ENCODE assay signal across 1 cellular context in the genomic region with DNA sequence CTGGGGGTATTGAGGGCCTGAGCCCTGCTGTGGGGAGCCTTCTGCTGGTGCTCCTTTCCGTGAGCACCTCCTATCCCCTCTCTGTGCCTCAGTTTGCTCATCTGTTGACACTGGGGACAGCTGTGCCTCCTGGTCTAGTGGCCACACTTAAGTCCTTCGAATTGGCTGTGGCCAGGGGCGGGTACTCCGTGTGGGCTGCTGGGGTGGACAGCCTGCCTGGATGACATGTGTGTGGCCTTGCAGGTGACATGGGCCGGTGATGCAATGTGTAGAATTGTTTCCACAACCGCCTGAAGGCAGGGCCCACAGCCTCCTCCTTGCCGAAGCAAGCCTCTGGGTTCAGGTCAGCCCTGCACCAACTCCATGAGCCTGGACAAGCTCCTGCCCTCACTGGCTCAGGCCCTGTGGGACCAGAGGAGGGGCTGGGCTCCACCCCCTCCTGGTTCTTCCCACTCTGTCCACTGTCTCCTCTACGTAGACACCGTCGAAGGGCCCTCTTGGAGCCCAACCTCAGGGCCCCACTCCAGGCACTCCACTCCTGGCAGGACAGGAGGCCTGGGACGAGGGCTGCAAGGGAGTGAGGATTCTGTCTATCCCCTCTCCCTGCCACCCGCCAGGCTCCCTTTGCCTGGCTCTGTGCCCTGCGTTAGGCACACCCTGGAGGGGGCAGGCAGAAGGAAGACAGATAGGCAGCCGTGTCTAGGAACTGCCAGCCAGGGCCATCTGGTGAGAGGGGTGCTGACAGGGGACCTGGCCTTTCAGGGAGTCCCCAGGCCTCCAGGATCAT.
TF ChIP-seq lines count a peak whose summit lies in the region.

No MANE protein-coding gene starts in this region.

TF ChIP-seq in HepG2, 621 proteins besides CTCF, POLR2A, EP300 and RAD21 (continues in another document):
- TF ChIP-seq NFKB2 (CRISPR knock-in tag; IDR thresholded peaks at IDR 0.05; ENCODE audit: borderline replicate concordance) (peak; percentile 66), AHR (CRISPR knock-in tag; IDR thresholded peaks at IDR 0.05) (peak; percentile 75; the same call in 1 of the 2 replicates), ELF3 (CRISPR knock-in tag; IDR thresholded peaks at IDR 0.05) (peak; percentile 39; the same call in 1 of the 2 replicates), ZNF180 (CRISPR knock-in tag; IDR thresholded peaks at IDR 0.05; ENCODE audit: borderline replicate concordance, low read depth) (0 out of 2 replicates have a peak, but pooled peaks have one; percentile 28), DRAP1 (CRISPR knock-in tag; IDR thresholded peaks at IDR 0.05) (peak; percentile 8; the same call in 1 of the 2 replicates), ZNF780A (CRISPR knock-in tag; IDR thresholded peaks at IDR 0.05) (0 out of 2 replicates have a peak, but pooled peaks have one; percentile 56), ZNF431 (CRISPR knock-in tag; IDR thresholded peaks at IDR 0.05; ENCODE audit: borderline replicate concordance, low read depth) (peak; percentile 65; the same call in 1 of the 2 replicates), NCOA2 (CRISPR knock-in tag; IDR thresholded peaks at IDR 0.05) (0 out of 2 replicates have a peak, but pooled peaks have one; percentile 31), ZNF878 (CRISPR knock-in tag; IDR thresholded peaks at IDR 0.05) (peak; percentile 40; the same call in 1 of the 2 replicates), ZNF747 (CRISPR knock-in tag; IDR thresholded peaks at IDR 0.05; ENCODE audit: borderline replicate concordance) (peak; percentile 67; the same call in 1 of the 2 replicates), SKI (IDR thresholded peaks at IDR 0.05; ENCODE audit: partially characterized antibody) (peak; percentile 8), MYPOP (CRISPR knock-in tag; IDR thresholded peaks at IDR 0.05) (0 out of 2 replicates have a peak, but pooled peaks have one; percentile 54), RXRA (CRISPR knock-in tag; IDR thresholded peaks at IDR 0.05) (0 out of 2 replicates have a peak, but pooled peaks have one; percentile 13)
- TF ChIP-seq, protein P1, sequence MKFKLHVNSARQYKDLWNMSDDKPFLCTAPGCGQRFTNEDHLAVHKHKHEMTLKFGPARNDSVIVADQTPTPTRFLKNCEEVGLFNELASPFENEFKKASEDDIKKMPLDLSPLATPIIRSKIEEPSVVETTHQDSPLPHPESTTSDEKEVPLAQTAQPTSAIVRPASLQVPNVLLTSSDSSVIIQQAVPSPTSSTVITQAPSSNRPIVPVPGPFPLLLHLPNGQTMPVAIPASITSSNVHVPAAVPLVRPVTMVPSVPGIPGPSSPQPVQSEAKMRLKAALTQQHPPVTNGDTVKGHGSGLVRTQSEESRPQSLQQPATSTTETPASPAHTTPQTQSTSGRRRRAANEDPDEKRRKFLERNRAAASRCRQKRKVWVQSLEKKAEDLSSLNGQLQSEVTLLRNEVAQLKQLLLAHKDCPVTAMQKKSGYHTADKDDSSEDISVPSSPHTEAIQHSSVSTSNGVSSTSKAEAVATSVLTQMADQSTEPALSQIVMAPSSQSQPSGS (CRISPR knock-in tag; IDR thresholded peaks at IDR 0.05): no peak
- TF ChIP-seq, protein P2, sequence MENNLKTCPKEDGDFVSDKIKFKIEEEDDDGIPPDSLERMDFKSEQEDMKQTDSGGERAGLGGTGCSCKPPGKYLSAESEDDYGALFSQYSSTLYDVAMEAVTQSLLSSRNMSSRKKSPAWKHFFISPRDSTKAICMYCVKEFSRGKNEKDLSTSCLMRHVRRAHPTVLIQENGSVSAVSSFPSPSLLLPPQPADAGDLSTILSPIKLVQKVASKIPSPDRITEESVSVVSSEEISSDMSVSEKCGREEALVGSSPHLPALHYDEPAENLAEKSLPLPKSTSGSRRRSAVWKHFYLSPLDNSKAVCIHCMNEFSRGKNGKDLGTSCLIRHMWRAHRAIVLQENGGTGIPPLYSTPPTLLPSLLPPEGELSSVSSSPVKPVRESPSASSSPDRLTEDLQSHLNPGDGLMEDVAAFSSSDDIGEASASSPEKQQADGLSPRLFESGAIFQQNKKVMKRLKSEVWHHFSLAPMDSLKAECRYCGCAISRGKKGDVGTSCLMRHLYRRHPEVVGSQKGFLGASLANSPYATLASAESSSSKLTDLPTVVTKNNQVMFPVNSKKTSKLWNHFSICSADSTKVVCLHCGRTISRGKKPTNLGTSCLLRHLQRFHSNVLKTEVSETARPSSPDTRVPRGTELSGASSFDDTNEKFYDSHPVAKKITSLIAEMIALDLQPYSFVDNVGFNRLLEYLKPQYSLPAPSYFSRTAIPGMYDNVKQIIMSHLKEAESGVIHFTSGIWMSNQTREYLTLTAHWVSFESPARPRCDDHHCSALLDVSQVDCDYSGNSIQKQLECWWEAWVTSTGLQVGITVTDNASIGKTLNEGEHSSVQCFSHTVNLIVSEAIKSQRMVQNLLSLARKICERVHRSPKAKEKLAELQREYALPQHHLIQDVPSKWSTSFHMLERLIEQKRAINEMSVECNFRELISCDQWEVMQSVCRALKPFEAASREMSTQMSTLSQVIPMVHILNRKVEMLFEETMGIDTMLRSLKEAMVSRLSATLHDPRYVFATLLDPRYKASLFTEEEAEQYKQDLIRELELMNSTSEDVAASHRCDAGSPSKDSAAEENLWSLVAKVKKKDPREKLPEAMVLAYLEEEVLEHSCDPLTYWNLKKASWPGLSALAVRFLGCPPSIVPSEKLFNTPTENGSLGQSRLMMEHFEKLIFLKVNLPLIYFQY (CRISPR knock-in tag; IDR thresholded peaks at IDR 0.05; ENCODE audit: borderline replicate concordance): peak; percentile 40; the same call in 1 of the 2 replicates
- TF ChIP-seq, protein P3, sequence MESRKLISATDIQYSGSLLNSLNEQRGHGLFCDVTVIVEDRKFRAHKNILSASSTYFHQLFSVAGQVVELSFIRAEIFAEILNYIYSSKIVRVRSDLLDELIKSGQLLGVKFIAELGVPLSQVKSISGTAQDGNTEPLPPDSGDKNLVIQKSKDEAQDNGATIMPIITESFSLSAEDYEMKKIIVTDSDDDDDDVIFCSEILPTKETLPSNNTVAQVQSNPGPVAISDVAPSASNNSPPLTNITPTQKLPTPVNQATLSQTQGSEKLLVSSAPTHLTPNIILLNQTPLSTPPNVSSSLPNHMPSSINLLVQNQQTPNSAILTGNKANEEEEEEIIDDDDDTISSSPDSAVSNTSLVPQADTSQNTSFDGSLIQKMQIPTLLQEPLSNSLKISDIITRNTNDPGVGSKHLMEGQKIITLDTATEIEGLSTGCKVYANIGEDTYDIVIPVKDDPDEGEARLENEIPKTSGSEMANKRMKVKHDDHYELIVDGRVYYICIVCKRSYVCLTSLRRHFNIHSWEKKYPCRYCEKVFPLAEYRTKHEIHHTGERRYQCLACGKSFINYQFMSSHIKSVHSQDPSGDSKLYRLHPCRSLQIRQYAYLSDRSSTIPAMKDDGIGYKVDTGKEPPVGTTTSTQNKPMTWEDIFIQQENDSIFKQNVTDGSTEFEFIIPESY (CRISPR knock-in tag; IDR thresholded peaks at IDR 0.05): peak; percentile 26; the same call in 1 of the 2 replicates
- TF ChIP-seq, protein P4, sequence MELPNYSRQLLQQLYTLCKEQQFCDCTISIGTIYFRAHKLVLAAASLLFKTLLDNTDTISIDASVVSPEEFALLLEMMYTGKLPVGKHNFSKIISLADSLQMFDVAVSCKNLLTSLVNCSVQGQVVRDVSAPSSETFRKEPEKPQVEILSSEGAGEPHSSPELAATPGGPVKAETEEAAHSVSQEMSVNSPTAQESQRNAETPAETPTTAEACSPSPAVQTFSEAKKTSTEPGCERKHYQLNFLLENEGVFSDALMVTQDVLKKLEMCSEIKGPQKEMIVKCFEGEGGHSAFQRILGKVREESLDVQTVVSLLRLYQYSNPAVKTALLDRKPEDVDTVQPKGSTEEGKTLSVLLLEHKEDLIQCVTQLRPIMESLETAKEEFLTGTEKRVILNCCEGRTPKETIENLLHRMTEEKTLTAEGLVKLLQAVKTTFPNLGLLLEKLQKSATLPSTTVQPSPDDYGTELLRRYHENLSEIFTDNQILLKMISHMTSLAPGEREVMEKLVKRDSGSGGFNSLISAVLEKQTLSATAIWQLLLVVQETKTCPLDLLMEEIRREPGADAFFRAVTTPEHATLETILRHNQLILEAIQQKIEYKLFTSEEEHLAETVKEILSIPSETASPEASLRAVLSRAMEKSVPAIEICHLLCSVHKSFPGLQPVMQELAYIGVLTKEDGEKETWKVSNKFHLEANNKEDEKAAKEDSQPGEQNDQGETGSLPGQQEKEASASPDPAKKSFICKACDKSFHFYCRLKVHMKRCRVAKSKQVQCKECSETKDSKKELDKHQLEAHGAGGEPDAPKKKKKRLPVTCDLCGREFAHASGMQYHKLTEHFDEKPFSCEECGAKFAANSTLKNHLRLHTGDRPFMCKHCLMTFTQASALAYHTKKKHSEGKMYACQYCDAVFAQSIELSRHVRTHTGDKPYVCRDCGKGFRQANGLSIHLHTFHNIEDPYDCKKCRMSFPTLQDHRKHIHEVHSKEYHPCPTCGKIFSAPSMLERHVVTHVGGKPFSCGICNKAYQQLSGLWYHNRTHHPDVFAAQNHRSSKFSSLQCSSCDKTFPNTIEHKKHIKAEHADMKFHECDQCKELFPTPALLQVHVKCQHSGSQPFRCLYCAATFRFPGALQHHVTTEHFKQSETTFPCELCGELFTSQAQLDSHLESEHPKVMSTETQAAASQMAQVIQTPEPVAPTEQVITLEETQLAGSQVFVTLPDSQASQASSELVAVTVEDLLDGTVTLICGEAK (IDR thresholded peaks at IDR 0.05): no peak
- TF ChIP-seq, protein P4 (CRISPR knock-in tag; IDR thresholded peaks at IDR 0.05): 0 out of 2 replicates have a peak, but pooled peaks have one; percentile 39
